In genomic region chr17:40553694-40554534, GRCh38 we compare ENCODE assay signal across 8 cellular contexts. TPM values are rescaled to one million over a fixed set of nuclear protein-coding genes. Genes with fewer than 3 reads are reported as not detected.
DNase-seq lines count a peak whose midpoint lies in the region; ATAC-seq and TF ChIP-seq lines count a peak whose summit lies in the region.

No MANE protein-coding gene starts in this region.

- peak overlapping the region; percentile 58 for H3K27ac ChIP-seq in cardiac muscle cell
- peak overlapping the region; percentile 63 for H3K27ac ChIP-seq in psoas muscle

- H3K4me1 ChIP-seq in cardiac muscle cell (ENCODE audit: low read depth) (peaks cover 31% of the 10 kb centered on the region), psoas muscle (peaks cover 37% of the 10 kb centered on the region)

- no peaks in the 10 kb centered on the region for H3K9me3 ChIP-seq in cardiac muscle cell (ENCODE audit: low read depth)
- H3K9me3 ChIP-seq in psoas muscle, result no peaks in the 10 kb centered on the region

- peak; percentile 34 for DNase-seq in stimulated activated CD4-positive, alpha-beta T cell treated with anti-CD3 and anti-CD28 coated beads, Interleukin-4, amount 100 ng/mL, for 1 hour
- DNase-seq in stimulated activated CD4-positive, alpha-beta T cell treated with anti-CD3 and anti-CD28 coated beads, Interleukin-12 subunit alpha, Interleukin-12 subunit beta, amount 100 ng/mL, for 4 hours, result no peak
- DNase-seq in activated CD8-positive, alpha-beta memory T cell treated with anti-CD3 and anti-CD28 coated beads, Interleukin-2, amount 50 U/mL, for 48 hours, result peak; percentile 71
- DNase-seq in cardiac muscle cell (ENCODE audit: low read depth in 1 of 2, low spot score in 1 of 2), result peak in 1 of 2 donors; percentile 89
- peak; percentile 79 to 83 for DNase-seq in psoas muscle
- no peak for DNase-seq in G401 (ENCODE audit: low spot score)
- DNase-seq in omental fat pad (ENCODE audit: low spot score), result no peak

- no peaks in the 10 kb centered on the region for H3K36me3 ChIP-seq in cardiac muscle cell
- H3K36me3 ChIP-seq in psoas muscle (ENCODE audit: insufficient read depth in 1 of 2, low read depth in 1 of 2), result no peaks in the 10 kb centered on the region

- TF ChIP-seq CTCF in cardiac muscle cell (IDR thresholded peaks at IDR 0.05; ENCODE audit: low read depth, low read length) (no peak), psoas muscle (IDR thresholded peaks at IDR 0.05) (no peak), omental fat pad (IDR thresholded peaks at IDR 0.05) (no peak)

- ATAC-seq in psoas muscle (peak; percentile 22 to 37 (median 26)), GM21367 (IDR thresholded peaks at IDR 0.05; ENCODE audit: unreplicated experiment) (no peak), omental fat pad (ENCODE audit: low FRiP score) (no peak)

- no peak overlapping the region for H3K4me3 ChIP-seq in cardiac muscle cell
- peak overlapping the region; percentile 19 for H3K4me3 ChIP-seq in psoas muscle

- in situ Hi-C loops in G401 (cut with HindIII; ENCODE audit: low sequenced_read_pairs), result no loop called here

- no peaks in the 10 kb centered on the region for H3K27me3 ChIP-seq in cardiac muscle cell
- H3K27me3 ChIP-seq in psoas muscle (ENCODE audit: insufficient read depth in 3 of 3, low read length in 2 of 3), result no peaks in the 10 kb centered on the region

- intact Hi-C loops in psoas muscle (cut with DNase I), result no loop called here

- WGBS in psoas muscle, 3 donors, result 45 to 51% (median 49%) methylated on average over 19 of the region's 19 CpGs

RNA-seq across cellular contexts. Expression of gene CCR7, which starts 11.4 kb away (rescaled TPM):
- total RNA-seq in cardiac muscle cell, result 0.28 TPM in 1 of 2 replicates, not detected in the other
- 0.57 TPM in 1 of 2 replicates, not detected in the other for polyA plus RNA-seq in cardiac muscle cell
- under 1 TPM; 0.20 to 0.24 (median 0.21) TPM for total RNA-seq in psoas muscle
- under 1 TPM in 2 of 3 donors, not detected in 1; 0.08 to 0.09 TPM for polyA plus RNA-seq in psoas muscle
- total RNA-seq in G401 (2014; rRNA removed; shearing (Covaris generic)), result not detected in 2 replicates
- 1 to 10 TPM in 1 of 4 donors, under 1 TPM in 1, not detected in 2; 0.37 to 1.9 TPM for total RNA-seq in omental fat pad

RNA-seq across cellular contexts. Expression of gene TNS4, which starts 52.5 kb away (rescaled TPM):
- total RNA-seq in cardiac muscle cell (not detected in 2 replicates), psoas muscle (under 1 TPM in 1 of 4 donors, not detected in 3; 0.06 TPM), omental fat pad (1 to 10 TPM in 2 of 4 donors, not detected in 2; 1.8 to 2.1 TPM)
- polyA plus RNA-seq in cardiac muscle cell (not detected in 2 replicates), psoas muscle (under 1 TPM in 1 of 3 donors, not detected in 2; 0.04 TPM)
- total RNA-seq in G401 (2014; rRNA removed; shearing (Covaris generic)), result not detected in 2 replicates

Comparison
In these comparisons a context has a peak if more than half of its experiments do, and no peak if none do; other contexts are left out.
1. DNase-seq: peak in stimulated activated CD4-positive, alpha-beta T cell treated with anti-CD3 and anti-CD28 coated beads, Interleukin-4, amount 100 ng/mL, for 1 hour (single experiment), activated CD8-positive, alpha-beta memory T cell treated with anti-CD3 and anti-CD28 coated beads, Interleukin-2, amount 50 U/mL, for 48 hours (single experiment) and psoas muscle (2 of 2); none in stimulated activated CD4-positive, alpha-beta T cell treated with anti-CD3 and anti-CD28 coated beads, Interleukin-12 subunit alpha, Interleukin-12 subunit beta, amount 100 ng/mL, for 4 hours (single experiment), G401 (single experiment) and omental fat pad (single experiment).
2. ATAC-seq: peak in psoas muscle (4 of 4); none in GM21367 (single experiment) and omental fat pad (single experiment).